27 cellular contexts compared by ENCODE assay signal in the genomic region with DNA sequence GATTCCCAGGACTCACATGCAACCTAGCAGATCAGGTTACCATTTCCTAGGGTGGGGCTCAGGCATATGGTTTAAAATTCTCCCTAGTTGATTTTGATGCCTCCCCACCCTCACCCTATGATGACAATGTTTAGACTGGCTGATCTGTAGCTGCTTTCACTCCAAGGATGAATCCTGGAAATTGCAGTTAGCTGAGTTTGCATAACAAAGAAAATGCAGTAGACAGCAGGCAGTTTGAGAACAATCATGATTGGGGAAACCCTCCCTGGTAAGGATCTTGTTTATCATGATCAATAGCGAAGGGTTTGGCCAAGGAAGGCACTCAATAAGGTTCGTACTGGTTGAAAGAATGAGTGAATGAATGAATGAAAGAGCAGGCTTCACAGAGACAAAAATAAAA. TPM values are rescaled to one million over a fixed set of nuclear protein-coding genes. Genes with fewer than 3 reads are reported as not detected.
DNase-seq lines count a peak whose midpoint lies in the region; ATAC-seq and TF ChIP-seq lines count a peak whose summit lies in the region.
"Had no signal": no experiment of that assay in that cellular context is flagged by ENCODE, and none has a peak within 500 bp of the region (broad histone marks: within the 10 kb centered on the region; RNA-seq: fewer than 3 reads in every experiment).

No MANE protein-coding gene starts in this region.

- no peaks in the 10 kb centered on the region for H4K20me1 ChIP-seq in MM.1S (ENCODE audit: insufficient read depth, low read length)

- H3K27me3 Mint-ChIP-seq in activated CD8-positive, alpha-beta T cell treated with anti-CD3 and anti-CD28 coated beads for 36 hours = peaks cover 2% of the 10 kb centered on the region
- peaks cover 12% of the 10 kb centered on the region for H3K27me3 Mint-ChIP-seq in activated CD8-positive, alpha-beta T cell treated with anti-CD3 and anti-CD28 coated beads, Interleukin-2, amount 10 ng/mL, durations not matched to agents 7 days and 5 days (ENCODE audit: low read depth)
- H3K27me3 Mint-ChIP-seq in activated B cell treated with CpG ODN at 0.5 μM for 24 hours (peaks cover 13% of the 10 kb centered on the region), progenitor cell of endocrine pancreas (peaks cover 14% of the 10 kb centered on the region)

- H3K27ac ChIP-seq in MM.1S (ENCODE audit: low read length) = no peak overlapping the region
- H3K27ac ChIP-seq: A549, parathyroid adenoma, right lobe of liver, upper lobe of left lung had no signal

- intact Hi-C loops in activated CD8-positive, alpha-beta T cell treated with anti-CD3 and anti-CD28 coated beads for 36 hours (cut with micrococcal nuclease) = no loop called here
- intact Hi-C loops in activated B cell treated with CpG ODN at 0.5 μM for 24 hours (cut with micrococcal nuclease) = loop anchor here (1.0 to 5.0 kb wide), 4 partner anchors 298 to 1017 kb away; no protein-coding TSS in a partner anchor

- H3K4me1 ChIP-seq in iPS-15b (ENCODE audit: control insufficient read depth, insufficient read depth, low read length) = peaks cover 8% of the 10 kb centered on the region
- no peaks in the 10 kb centered on the region for H3K4me1 ChIP-seq in MM.1S (ENCODE audit: low read length)
- H3K4me1 ChIP-seq: A549, BE2C, parathyroid adenoma had no signal

- H3K27me3 ChIP-seq in iPS-15b (ENCODE audit: control insufficient read depth, insufficient read depth, low read length) (peaks cover 56% of the 10 kb centered on the region), MM.1S (replicated peaks; ENCODE audit: insufficient read depth, low read length) (0 out of 2 replicates have a peak, but pooled peaks cover 5% of the 10 kb centered on the region)
- H3K27me3 ChIP-seq: BE2C, right lobe of liver, upper lobe of left lung had no signal

- CTCF ChIA-PET in activated CD8-positive, alpha-beta T cell treated with anti-CD3 and anti-CD28 coated beads for 36 hours (lab: Charles Lee) = interaction anchor here (1.0 kb wide), 1 partner anchor 752 kb away, joined by 3 read pairs; no protein-coding TSS in a partner anchor
- CTCF ChIA-PET in activated CD8-positive, alpha-beta T cell treated with anti-CD3 and anti-CD28 coated beads, Interleukin-2, amount 10 ng/mL, durations not matched to agents 7 days and 5 days (lab: Charles Lee) = no interaction called here
- CTCF ChIA-PET in activated B cell treated with CpG ODN at 0.5 μM for 24 hours (lab: Charles Lee) = interaction anchor here (1.0 kb wide), 1 partner anchor 42 kb away, joined by 3 read pairs; no protein-coding TSS in a partner anchor

- peaks cover 33% of the 10 kb centered on the region for H3K4me1 Mint-ChIP-seq in activated CD8-positive, alpha-beta T cell treated with anti-CD3 and anti-CD28 coated beads for 36 hours (ENCODE audit: low read depth)
- peaks cover 36% of the 10 kb centered on the region for H3K4me1 Mint-ChIP-seq in activated CD8-positive, alpha-beta T cell treated with anti-CD3 and anti-CD28 coated beads, Interleukin-2, amount 10 ng/mL, durations not matched to agents 7 days and 5 days (ENCODE audit: low read depth)
- H3K4me1 Mint-ChIP-seq in activated B cell treated with CpG ODN at 0.5 μM for 24 hours (peaks cover 28% of the 10 kb centered on the region), progenitor cell of endocrine pancreas (ENCODE audit: low read depth) (peaks cover 2% of the 10 kb centered on the region)

- DNase-seq in activated CD8-positive, alpha-beta T cell treated with anti-CD3 and anti-CD28 coated beads for 36 hours = no peak
- DNase-seq in activated CD8-positive, alpha-beta T cell treated with anti-CD3 and anti-CD28 coated beads, Interleukin-2, amount 10 ng/mL, durations not matched to agents 7 days and 5 days = no peak
- no peak for DNase-seq in activated B cell treated with CpG ODN at 0.5 μM for 24 hours
- DNase-seq in progenitor cell of endocrine pancreas (ENCODE audit: low spot score, unreplicated experiment) = no peak
- no peak for DNase-seq in MM.1S
- DNase-seq in activated T-cell treated with anti-CD3 and anti-CD28 coated beads, Interleukin-2, amount 50 U/mL, for 1 hour = no peak
- no peak for DNase-seq in NCI-H1930 (lab: John Stamatoyannopoulos, UW)
- DNase-seq: activated CD4-positive, alpha-beta memory T cell treated with anti-CD3 and anti-CD28 coated beads, Interleukin-2, amount 10 ng/mL, durations not matched to agents 7 days and 5 days; activated CD4-positive, CD25-positive, alpha-beta regulatory T cell; activated T-cell treated with anti-CD3 and anti-CD28 coated beads, Interleukin-2, amount 50 U/mL, for 24 hours; BE2C; cerebellar nuclear complex; effector CD8-positive, alpha-beta T cell; GOT3; kidney glomerular epithelial cell; NCI-H524 treated with DMSO at 0.1 percent for 48 hours; right lobe of liver; stimulated activated CD8-positive, alpha-beta memory T cell treated with anti-CD3 and anti-CD28 coated beads, Interleukin-4, amount 100 ng/mL, for 48 hours; T-helper 9 cell; upper lobe of left lung had no signal

- H3K9me3 ChIP-seq in iPS-15b (ENCODE audit: control insufficient read depth, insufficient read depth, low read length) = no peaks in the 10 kb centered on the region
- H3K9me3 ChIP-seq in MM.1S (replicated peaks; ENCODE audit: insufficient read depth, low read length) = no peaks in the 10 kb centered on the region
- H3K9me3 ChIP-seq: A549, right lobe of liver had no signal

- no peak overlapping the region for H2AFZ ChIP-seq in MM.1S (ENCODE audit: low read length)
- H2AFZ ChIP-seq: parathyroid adenoma had no signal

- peak overlapping the region; percentile 17 for H3K4me3 Mint-ChIP-seq in activated CD8-positive, alpha-beta T cell treated with anti-CD3 and anti-CD28 coated beads for 36 hours
- no peak overlapping the region for H3K4me3 Mint-ChIP-seq in activated CD8-positive, alpha-beta T cell treated with anti-CD3 and anti-CD28 coated beads, Interleukin-2, amount 10 ng/mL, durations not matched to agents 7 days and 5 days
- peak overlapping the region; percentile 56 for H3K4me3 Mint-ChIP-seq in activated B cell treated with CpG ODN at 0.5 μM for 24 hours
- H3K4me3 Mint-ChIP-seq in progenitor cell of endocrine pancreas (ENCODE audit: low read depth) = peak overlapping the region; percentile 37

- no peaks in the 10 kb centered on the region for H3K9me2 ChIP-seq in MM.1S (replicated peaks; ENCODE audit: insufficient read depth, low read length)

- ATAC-seq in activated CD8-positive, alpha-beta T cell treated with anti-CD3 and anti-CD28 coated beads for 36 hours = no peak
- ATAC-seq in activated CD8-positive, alpha-beta T cell treated with anti-CD3 and anti-CD28 coated beads, Interleukin-2, amount 10 ng/mL, durations not matched to agents 7 days and 5 days = no peak
- no peak for ATAC-seq in activated B cell treated with CpG ODN at 0.5 μM for 24 hours (ENCODE audit: low read depth)
- ATAC-seq: A549; activated naive CD4-positive, alpha-beta T cell treated with anti-CD3 and anti-CD28 coated beads, Interleukin-2, amount 50 U/mL, for 72 hours; HepG2; right lobe of liver; Right ventricle myocardium inferior had no signal

- H3K27ac Mint-ChIP-seq in activated CD8-positive, alpha-beta T cell treated with anti-CD3 and anti-CD28 coated beads for 36 hours = no peak overlapping the region
- H3K27ac Mint-ChIP-seq in activated CD8-positive, alpha-beta T cell treated with anti-CD3 and anti-CD28 coated beads, Interleukin-2, amount 10 ng/mL, durations not matched to agents 7 days and 5 days = no peak overlapping the region
- H3K27ac Mint-ChIP-seq in activated B cell treated with CpG ODN at 0.5 μM for 24 hours = no peak overlapping the region
- H3K27ac Mint-ChIP-seq in progenitor cell of endocrine pancreas = peak overlapping the region; percentile 27
- H3K27ac Mint-ChIP-seq: activated CD4-positive, alpha-beta memory T cell treated with anti-CD3 and anti-CD28 coated beads, Interleukin-2, amount 10 ng/mL, durations not matched to agents 7 days and 5 days; activated naive CD4-positive, alpha-beta T cell treated with anti-CD3 and anti-CD28 coated beads, Interleukin-2, amount 50 U/mL, for 72 hours; activated T-cell treated with anti-CD3 and anti-CD28 coated beads, Interleukin-2, amount 50 U/mL, for 24 hours had no signal

- H3K9ac ChIP-seq in iPS-15b (ENCODE audit: low read depth, low read length) (no peak overlapping the region), MM.1S (ENCODE audit: low read length) (no peak overlapping the region)
- H3K9ac ChIP-seq: parathyroid adenoma had no signal

- no peak for TF ChIP-seq CTCF in activated CD8-positive, alpha-beta T cell treated with anti-CD3 and anti-CD28 coated beads for 36 hours (IDR thresholded peaks at IDR 0.05)
- TF ChIP-seq CTCF in activated B cell treated with CpG ODN at 0.5 μM for 24 hours (IDR thresholded peaks at IDR 0.05) (no peak), progenitor cell of endocrine pancreas (IDR thresholded peaks at IDR 0.05; ENCODE audit: unreplicated experiment) (no peak), MM.1S (IDR thresholded peaks at IDR 0.05; ENCODE audit: low read length) (no peak)

- POLR2A ChIA-PET in activated CD8-positive, alpha-beta T cell treated with anti-CD3 and anti-CD28 coated beads for 36 hours (lab: Charles Lee) = no interaction called here
- POLR2A ChIA-PET in activated CD8-positive, alpha-beta T cell treated with anti-CD3 and anti-CD28 coated beads, Interleukin-2, amount 10 ng/mL, durations not matched to agents 7 days and 5 days (lab: Charles Lee) = no interaction called here
- POLR2A ChIA-PET in activated B cell treated with CpG ODN at 0.5 μM for 24 hours (lab: Charles Lee) = no interaction called here

- H3K4me3 ChIP-seq in iPS-15b (ENCODE audit: low read depth, low read length) (peak overlapping the region; percentile 4), MM.1S (ENCODE audit: low read length) (no peak overlapping the region)
- H3K4me3 ChIP-seq: A549, lung, right lobe of liver, upper lobe of left lung had no signal

- peaks cover 4% of the 10 kb centered on the region for H3K9me3 Mint-ChIP-seq in activated CD8-positive, alpha-beta T cell treated with anti-CD3 and anti-CD28 coated beads for 36 hours
- peaks cover 4% of the 10 kb centered on the region for H3K9me3 Mint-ChIP-seq in activated CD8-positive, alpha-beta T cell treated with anti-CD3 and anti-CD28 coated beads, Interleukin-2, amount 10 ng/mL, durations not matched to agents 7 days and 5 days (ENCODE audit: insufficient read depth)
- H3K9me3 Mint-ChIP-seq in activated B cell treated with CpG ODN at 0.5 μM for 24 hours (no peaks in the 10 kb centered on the region), progenitor cell of endocrine pancreas (ENCODE audit: low read depth) (peaks cover 26% of the 10 kb centered on the region)
- H3K9me3 Mint-ChIP-seq: activated CD4-positive, alpha-beta memory T cell treated with anti-CD3 and anti-CD28 coated beads, Interleukin-2, amount 10 ng/mL, durations not matched to agents 7 days and 5 days had no signal

- H3K36me3 ChIP-seq in iPS-15b (ENCODE audit: control insufficient read depth, insufficient read depth, low read length) = no peaks in the 10 kb centered on the region
- 0 out of 2 replicates have a peak, but pooled peaks cover 9% of the 10 kb centered on the region for H3K36me3 ChIP-seq in MM.1S (replicated peaks; ENCODE audit: insufficient read depth, low read length)
- H3K36me3 ChIP-seq: BE2C had no signal

- H3K4me2 ChIP-seq in MM.1S (ENCODE audit: low read depth, low read length) = no peak overlapping the region
- H3K4me2 ChIP-seq: A549 had no signal

- peaks cover 11% of the 10 kb centered on the region for H3K79me2 ChIP-seq in MM.1S (ENCODE audit: low read length)
- H3K79me2 ChIP-seq: parathyroid adenoma had no signal

- H3K36me3 Mint-ChIP-seq in activated CD8-positive, alpha-beta T cell treated with anti-CD3 and anti-CD28 coated beads for 36 hours (ENCODE audit: low read depth) = peaks cover 50% of the 10 kb centered on the region
- H3K36me3 Mint-ChIP-seq in activated CD8-positive, alpha-beta T cell treated with anti-CD3 and anti-CD28 coated beads, Interleukin-2, amount 10 ng/mL, durations not matched to agents 7 days and 5 days (ENCODE audit: low read depth) = peaks cover 51% of the 10 kb centered on the region
- H3K36me3 Mint-ChIP-seq in activated B cell treated with CpG ODN at 0.5 μM for 24 hours (ENCODE audit: low read depth) (peaks cover 45% of the 10 kb centered on the region), progenitor cell of endocrine pancreas (ENCODE audit: insufficient read depth) (peaks cover 46% of the 10 kb centered on the region)

- H3F3A ChIP-seq in MM.1S (ENCODE audit: insufficient read depth, low read length) = no peaks in the 10 kb centered on the region

RNA-seq across cellular contexts. Expression of gene ZNF518B, which starts 2.1 kb away (rescaled TPM):
- 10 to 100 TPM; 13.5 to 13.8 TPM for total RNA-seq in activated CD8-positive, alpha-beta T cell treated with anti-CD3 and anti-CD28 coated beads for 36 hours
- 10 to 100 TPM; 16.5 to 19.4 TPM for total RNA-seq in activated CD8-positive, alpha-beta T cell treated with anti-CD3 and anti-CD28 coated beads, Interleukin-2, amount 10 ng/mL, durations not matched to agents 7 days and 5 days
- 26.8 and 29.9 TPM in 2 replicates for total RNA-seq in activated B cell treated with CpG ODN at 0.5 μM for 24 hours
- 52.0 and 55.0 TPM in 2 replicates for total RNA-seq in progenitor cell of endocrine pancreas
